Comparison of ENCODE assay signal across 8 cellular contexts in genomic region chr19:35509861-35510625, GRCh38. TPM values are rescaled to one million over a fixed set of nuclear protein-coding genes. Genes with fewer than 3 reads are reported as not detected.
DNase-seq lines count a peak whose midpoint lies in the region; ATAC-seq and TF ChIP-seq lines count a peak whose summit lies in the region.

No MANE protein-coding gene starts in this region.

- peak; percentile 93 for TF ChIP-seq CTCF in foreskin fibroblast (IDR thresholded peaks at IDR 0.05; ENCODE audit: low read depth, low read length)
- TF ChIP-seq CTCF in neural crest cell (conservative IDR thresholded peaks at IDR 0.05): peak; percentile 99
- peak in 6 of 7 experiments; percentile 16 to 96 (median 92) for TF ChIP-seq CTCF in stomach (IDR thresholded peaks at IDR 0.05)

- H3K4me1 Mint-ChIP-seq in activated T-helper 17 cell treated with anti-CD3 and anti-CD28 coated beads, Interleukin-2, amount 50 U/mL, for 72 hours: no peaks in the 10 kb centered on the region
- no peaks in the 10 kb centered on the region for H3K4me1 Mint-ChIP-seq in neural crest cell

- intact Hi-C loops in stomach (cut with DNase I; ENCODE audit: low total_unique reads): no loop called here

- H3K27ac ChIP-seq in stomach: peak overlapping the region; percentile 76 to 80 (median 80)

- H3K36me3 Mint-ChIP-seq in activated T-helper 17 cell treated with anti-CD3 and anti-CD28 coated beads, Interleukin-2, amount 50 U/mL, for 72 hours (ENCODE audit: low read depth): no peaks in the 10 kb centered on the region
- no peaks in the 10 kb centered on the region for H3K36me3 Mint-ChIP-seq in neural crest cell (ENCODE audit: low read depth)

- no peak for TF ChIP-seq POLR2A in stomach (IDR thresholded peaks at IDR 0.05)

- ATAC-seq in HG03432 (IDR thresholded peaks at IDR 0.05; ENCODE audit: unreplicated experiment) (peak; percentile 64), GM18873 (IDR thresholded peaks at IDR 0.05; ENCODE audit: low FRiP score, unreplicated experiment) (no peak)
- peak; percentile 81 for ATAC-seq in activated T-helper 17 cell treated with anti-CD3 and anti-CD28 coated beads, Interleukin-2, amount 50 U/mL, for 72 hours (replicated peaks)

- H3K4me1 ChIP-seq in stomach: peaks cover 0 to 25% (median 10%) of the 10 kb centered on the region in 4 donors

- no peak overlapping the region for H3K27ac Mint-ChIP-seq in activated T-helper 17 cell treated with anti-CD3 and anti-CD28 coated beads, Interleukin-2, amount 50 U/mL, for 72 hours
- no peak overlapping the region for H3K27ac Mint-ChIP-seq in neural crest cell (ENCODE audit: unreplicated experiment)

- H3K27me3 Mint-ChIP-seq in activated T-helper 17 cell treated with anti-CD3 and anti-CD28 coated beads, Interleukin-2, amount 50 U/mL, for 72 hours: peaks cover 30% of the 10 kb centered on the region
- H3K27me3 Mint-ChIP-seq in neural crest cell (ENCODE audit: low read depth): peaks cover 91% of the 10 kb centered on the region

- no peaks in the 10 kb centered on the region for H3K9me3 Mint-ChIP-seq in activated T-helper 17 cell treated with anti-CD3 and anti-CD28 coated beads, Interleukin-2, amount 50 U/mL, for 72 hours
- no peaks in the 10 kb centered on the region for H3K9me3 Mint-ChIP-seq in neural crest cell

- H3K4me3 Mint-ChIP-seq in activated T-helper 17 cell treated with anti-CD3 and anti-CD28 coated beads, Interleukin-2, amount 50 U/mL, for 72 hours: peak overlapping the region; percentile 69
- no peak overlapping the region for H3K4me3 Mint-ChIP-seq in neural crest cell

- no peaks in the 10 kb centered on the region for H3K9me3 ChIP-seq in stomach

- peaks cover 0 to 75% (median 5%) of the 10 kb centered on the region in 3 donors for H3K27me3 ChIP-seq in stomach

- H3K36me3 ChIP-seq in stomach: peaks cover 0 to 2% (median 0%) of the 10 kb centered on the region in 4 donors

- H3K4me3 ChIP-seq in foreskin fibroblast (ENCODE audit: low read depth in 1 of 2, low read length in 2 of 2): peak overlapping the region; percentile 22 to 40
- peak overlapping the region; percentile 43 to 50 (median 46) for H3K4me3 ChIP-seq in stomach

- DNase-seq in DMS53 (lab: John Stamatoyannopoulos, UW): peak; percentile 87
- peak; percentile 78 for DNase-seq in OCI-M1 (lab: John Stamatoyannopoulos, UW)
- DNase-seq in foreskin fibroblast: peak in 1 of 2 donors; percentile 76
- DNase-seq in neural crest cell (ENCODE audit: low read depth, low spot score): peak; percentile 76
- peak; percentile 90 for DNase-seq in stomach

- 0 to 2% (median 1%) methylated on average over 28 to 39 of the region's 39 CpGs for WGBS in stomach, 5 donors

- TF ChIP-seq EP300 in stomach (IDR thresholded peaks at IDR 0.05): no peak

RNA-seq across cellular contexts. Expression of gene DMKN, which starts 3.4 kb away (rescaled TPM):
- total RNA-seq in activated T-helper 17 cell treated with anti-CD3 and anti-CD28 coated beads, Interleukin-2, amount 50 U/mL, for 72 hours: 1 to 10 TPM in 1 of 2 donors, under 1 TPM in 1; 0.11 to 1.7 TPM
- total RNA-seq in neural crest cell: not detected in 2 replicates
- 10 to 100 TPM in 2 of 5 donors, 1 to 10 TPM in 2, not detected in 1; 4.9 to 36.9 (median 20.2) TPM for total RNA-seq in stomach
- 100 to 1,000 TPM in 1 of 3 donors, 10 to 100 TPM in 2; 76.7 to 139 (median 83.6) TPM for polyA plus RNA-seq in stomach

RNA-seq across cellular contexts. Expression of gene SBSN, which starts 18.1 kb away (rescaled TPM):
- not detected for total RNA-seq in activated T-helper 17 cell treated with anti-CD3 and anti-CD28 coated beads, Interleukin-2, amount 50 U/mL, for 72 hours
- total RNA-seq in neural crest cell (0.20 and 0.21 TPM in 2 replicates), stomach (not detected)
- polyA plus RNA-seq in stomach: 10 to 100 TPM in 1 of 3 donors, 1 to 10 TPM in 1, not detected in 1; 1.1 to 29.2 TPM

RNA-seq across cellular contexts. Expression of gene KRTDAP, which starts 19.8 kb away (rescaled TPM):
- not detected for total RNA-seq in activated T-helper 17 cell treated with anti-CD3 and anti-CD28 coated beads, Interleukin-2, amount 50 U/mL, for 72 hours
- not detected in 2 replicates for total RNA-seq in neural crest cell
- not detected for total RNA-seq in stomach
- polyA plus RNA-seq in stomach: 1 to 10 TPM in 2 of 3 donors, not detected in 1; 2.3 to 3.0 TPM

RNA-seq across cellular contexts. Expression of gene GAPDHS, which starts 23.2 kb away (rescaled TPM):
- not detected for total RNA-seq in activated T-helper 17 cell treated with anti-CD3 and anti-CD28 coated beads, Interleukin-2, amount 50 U/mL, for 72 hours
- not detected in 2 replicates for total RNA-seq in neural crest cell
- not detected for total RNA-seq in stomach
- not detected for polyA plus RNA-seq in stomach

RNA-seq across cellular contexts. Expression of gene TMEM147, which starts 35.4 kb away (rescaled TPM):
- total RNA-seq in activated T-helper 17 cell treated with anti-CD3 and anti-CD28 coated beads, Interleukin-2, amount 50 U/mL, for 72 hours: 10 to 100 TPM; 45.0 to 74.1 TPM
- total RNA-seq in neural crest cell: 95.1 and 105 TPM in 2 replicates
- total RNA-seq in stomach: 100 to 1,000 TPM in 1 of 5 donors, 10 to 100 TPM in 3, 1 to 10 TPM in 1; 7.0 to 121 (median 57.6) TPM
- polyA plus RNA-seq in stomach: 100 to 1,000 TPM in 1 of 3 donors, 10 to 100 TPM in 2; 63.4 to 131 (median 77.4) TPM
